1 cellular context compared by ENCODE assay signal in genomic region chr2:156797832-156798231, GRCh38.
TF ChIP-seq lines count a peak whose summit lies in the region.

No MANE protein-coding gene starts in this region.

TF ChIP-seq in K562, 482 proteins besides CTCF, POLR2A, EP300 and RAD21 (continued from another document):
- no peak for TF ChIP-seq CEBPZ (IDR thresholded peaks at IDR 0.05; ENCODE audit: borderline replicate concordance, low read depth, low read length)
- TF ChIP-seq E2F1 (CRISPR knock-in tag; IDR thresholded peaks at IDR 0.05) = no peak
- TF ChIP-seq TAF7 (tag; IDR thresholded peaks at IDR 0.05) = no peak
- TF ChIP-seq ZKSCAN3 (CRISPR knock-in tag; IDR thresholded peaks at IDR 0.05) = no peak
- TF ChIP-seq HMG20B (CRISPR knock-in tag; IDR thresholded peaks at IDR 0.05) = no peak
- no peak for TF ChIP-seq CXXC5 (CRISPR knock-in tag; IDR thresholded peaks at IDR 0.05)
- TF ChIP-seq ZNF282 (CRISPR knock-in tag; IDR thresholded peaks at IDR 0.05) = no peak
- TF ChIP-seq PTRF (tag; IDR thresholded peaks at IDR 0.05) = no peak
- no peak for TF ChIP-seq CBX2 (IDR thresholded peaks at IDR 0.05; ENCODE audit: insufficient read depth, low read length, poor library complexity, severe bottlenecking)
- no peak for TF ChIP-seq ZNF175 (CRISPR knock-in tag; IDR thresholded peaks at IDR 0.05; ENCODE audit: low read depth)
- TF ChIP-seq CEBPG (CRISPR knock-in tag; IDR thresholded peaks at IDR 0.05) = no peak
- no peak for TF ChIP-seq CEBPG (tag; conservative IDR thresholded peaks at IDR 0.05 in 1 of 2, IDR thresholded peaks at IDR 0.05 in 1 of 2)
- TF ChIP-seq ZMIZ1 (IDR thresholded peaks at IDR 0.05; ENCODE audit: low read depth in 2 of 2, low read length in 2 of 2) = no peak
- no peak for TF ChIP-seq ELF4 (CRISPR knock-in tag; IDR thresholded peaks at IDR 0.05)
- peak; percentile 50; the same call in 1 of the 2 replicates for TF ChIP-seq DPF2 (IDR thresholded peaks at IDR 0.05)
- TF ChIP-seq PATZ1 (CRISPR knock-in tag; IDR thresholded peaks at IDR 0.05; ENCODE audit: borderline replicate concordance) = no peak
